ENCODE assay signal across 18 cellular contexts in the genomic region with DNA sequence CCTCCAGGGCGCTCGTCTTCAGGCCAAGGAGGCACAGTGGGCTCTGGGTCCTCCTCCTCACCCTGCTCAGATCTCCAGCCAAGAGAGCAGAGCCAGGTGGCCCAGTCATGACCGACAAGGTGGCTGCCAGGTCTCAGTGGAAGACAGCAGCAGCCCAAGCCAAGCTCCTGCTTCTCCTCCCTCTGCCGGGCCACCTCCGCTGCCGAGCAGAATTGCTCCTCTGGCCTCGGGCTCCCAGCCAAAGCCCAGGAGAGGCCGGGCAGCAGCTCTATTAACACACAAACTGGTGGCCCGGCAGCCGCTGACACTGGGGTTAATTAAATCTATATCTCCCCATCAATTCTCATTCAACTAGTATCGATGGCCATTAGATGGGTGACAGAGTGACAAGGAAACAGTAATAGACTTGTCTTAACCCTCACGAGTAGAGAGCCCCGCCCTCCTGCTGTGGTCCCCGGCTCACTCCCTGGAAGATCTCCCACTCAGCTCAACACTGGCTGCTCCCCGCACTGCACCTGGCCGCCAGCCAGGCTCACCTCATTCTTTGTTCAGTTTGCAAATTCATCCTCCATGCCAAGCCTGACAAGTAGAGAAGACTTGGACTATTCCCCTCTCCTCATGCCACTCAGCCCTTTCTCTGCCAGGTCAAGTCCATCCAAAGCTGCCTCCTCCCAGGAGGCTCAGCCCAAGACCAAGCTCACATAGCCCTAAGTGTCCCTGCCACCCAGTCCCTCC.
A peak's percentile ranks its signal among the peaks of the same experiment; 100 is the strongest.
DNase-seq lines count a peak whose midpoint lies in the region; ATAC-seq, FAIRE-seq and TF ChIP-seq lines count a peak whose summit lies in the region.
"Had no signal": no experiment of that assay in that cellular context is flagged by ENCODE, and none has a peak within 500 bp of the region (broad histone marks: within the 10 kb centered on the region; RNA-seq: fewer than 3 reads in every experiment).

No MANE protein-coding gene starts in this region.

- ATAC-seq in GM21526 (IDR thresholded peaks at IDR 0.05; ENCODE audit: low FRiP score, unreplicated experiment) (no peak), HG03460 (IDR thresholded peaks at IDR 0.05; ENCODE audit: unreplicated experiment) (no peak)
- ATAC-seq: HCT116; naive thymus-derived CD4-positive, alpha-beta T cell; T-cell had no signal

- no peak for TF ChIP-seq POLR2A in stomach (IDR thresholded peaks at IDR 0.05)

- peak; percentile 36 for DNase-seq in DMS 273 (lab: John Stamatoyannopoulos, UW; ENCODE audit: unreplicated experiment)
- no peak for DNase-seq in DMS 273 treated with DMSO at 0.1 percent for 48 hours (lab: John Stamatoyannopoulos, UW)
- peak; percentile 45 for DNase-seq in NCI-H2107 (lab: John Stamatoyannopoulos, UW)
- no peak for DNase-seq in bronchial epithelial cell (ENCODE audit: low read depth)
- DNase-seq in stomach, result peak; percentile 33
- no peak for DNase-seq in DMS53 treated with DMSO at 0.1 percent for 48 hours (lab: John Stamatoyannopoulos, UW; ENCODE audit: unreplicated experiment)
- DNase-seq: activated CD4-positive, alpha-beta memory T cell treated with anti-CD3 and anti-CD28 coated beads, Interleukin-2, amount 10 ng/mL, durations not matched to agents 7 days and 5 days; activated naive CD8-positive, alpha-beta T cell treated with anti-CD3 and anti-CD28 coated beads, Interleukin-2, amount 10 ng/mL, durations not matched to agents 7 days and 5 days; naive thymus-derived CD4-positive, alpha-beta T cell; NCI-H1694 treated with DMSO at 0.1 percent for 48 hours; T-cell had no signal

- H3K9me3 ChIP-seq in stomach, result no peaks in the 10 kb centered on the region
- H3K9me3 ChIP-seq: esophagus muscularis mucosa, thoracic aorta had no signal

- TF ChIP-seq CTCF in bronchial epithelial cell (IDR thresholded peaks at IDR 0.05; ENCODE audit: insufficient read depth, low read length, severe bottlenecking) (no peak), stomach (IDR thresholded peaks at IDR 0.05) (no peak)

- H3K4me1 ChIP-seq in stomach, result peaks cover 0 to 6% (median 0%) of the 10 kb centered on the region in 4 donors

- H3K27me3 ChIP-seq in bronchial epithelial cell (ENCODE audit: control insufficient read depth, insufficient read depth, low read length) (peaks cover 6% of the 10 kb centered on the region), stomach (peaks cover 0 to 33% (median 5%) of the 10 kb centered on the region in 3 donors)

- WGBS in stomach, 5 donors, result 36 to 58% (median 50%) methylated on average over 10 to 16 of the region's 16 CpGs

- intact Hi-C loops in stomach (cut with DNase I; ENCODE audit: low total_unique reads), result no loop called here

- peak; percentile 43 for FAIRE-seq in bronchial epithelial cell (lab: Jason Lieb, UNC)

- TF ChIP-seq EP300 in stomach (IDR thresholded peaks at IDR 0.05), result no peak

- no peaks in the 10 kb centered on the region for H3K36me3 ChIP-seq in bronchial epithelial cell (ENCODE audit: control insufficient read depth, insufficient read depth, low read length)
- H3K36me3 ChIP-seq in stomach, result no peaks in the 10 kb centered on the region
- H3K36me3 ChIP-seq: esophagus muscularis mucosa, thoracic aorta had no signal

- H3K27ac ChIP-seq in stomach, result no peak overlapping the region
- H3K27ac ChIP-seq: 22Rv1, esophagus muscularis mucosa, thoracic aorta, VCaP had no signal

- no peak overlapping the region for H3K4me3 ChIP-seq in bronchial epithelial cell (ENCODE audit: low read depth, low read length)
- no peak overlapping the region for H3K4me3 ChIP-seq in stomach
- H3K4me3 ChIP-seq: esophagus muscularis mucosa, thoracic aorta had no signal

Comparison
In these comparisons a context has a peak if more than half of its experiments do, and no peak if none do; other contexts are left out.
1. DNase-seq: peak in DMS 273 (single experiment), NCI-H2107 (single experiment) and stomach (single experiment); none in DMS 273 treated with DMSO at 0.1 percent for 48 hours (single experiment), bronchial epithelial cell (single experiment) and DMS53 treated with DMSO at 0.1 percent for 48 hours (single experiment).